20 cellular contexts compared by ENCODE assay signal in the genomic region with DNA sequence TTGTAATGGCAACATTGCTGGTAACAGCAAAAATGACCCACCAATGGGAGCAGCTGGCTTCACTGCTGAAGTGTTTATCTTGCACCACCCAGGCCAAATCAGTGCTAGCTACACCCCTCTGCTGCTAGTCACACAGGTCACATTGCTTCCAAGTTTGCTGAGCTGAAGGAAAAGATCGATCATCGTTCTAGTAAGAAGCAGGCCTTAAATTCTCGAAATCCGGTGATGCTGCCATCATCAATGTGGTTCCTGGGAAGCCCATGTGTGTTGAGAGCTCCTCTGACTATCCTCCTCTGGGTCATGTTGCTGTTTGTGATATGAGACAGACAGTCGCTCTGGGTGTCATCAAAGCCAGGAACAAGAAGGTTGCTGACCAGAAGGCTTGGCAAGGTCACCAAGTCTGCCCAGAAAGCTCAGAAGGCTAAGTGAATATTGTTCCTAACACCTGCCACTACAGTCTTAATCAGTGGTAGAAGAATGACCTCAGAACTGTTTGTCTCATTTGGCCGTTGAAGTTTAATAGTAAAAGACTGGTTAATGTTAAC. TPM values are rescaled to one million over a fixed set of nuclear protein-coding genes. Genes with fewer than 3 reads are reported as not detected.
"Had no signal": no experiment of that assay in that cellular context is flagged by ENCODE, and none has a peak within 500 bp of the region (broad histone marks: within the 10 kb centered on the region; RNA-seq: fewer than 3 reads in every experiment).

No MANE protein-coding gene starts in this region.

- H3K4me1 ChIP-seq: gastrocnemius medialis, upper lobe of left lung, vagina had no signal

- H3K27me3 ChIP-seq: gastrocnemius medialis, right atrium auricular region, stomach, upper lobe of left lung, vagina had no signal

- ATAC-seq: esophagus mucosa, gastrocnemius medialis, heart right ventricle, mucosa of descending colon had no signal

- H3K4me3 ChIP-seq: gastrocnemius medialis, heart right ventricle, mucosa of descending colon, right atrium auricular region, stomach, upper lobe of left lung, vagina had no signal

- H3K9me3 ChIP-seq: gastrocnemius medialis, mucosa of descending colon, neutrophil, right atrium auricular region, stomach, upper lobe of left lung, vagina had no signal

- H3K27ac ChIP-seq: gastrocnemius medialis, heart right ventricle, neutrophil, right atrium auricular region, stomach, upper lobe of left lung, vagina had no signal

- DNase-seq: effector memory CD4-positive, alpha-beta T cell; gastrocnemius medialis; heart right ventricle; hypothalamus; kidney glomerular epithelial cell; mammary epithelial cell; mucosa of descending colon; posterior cingulate gyrus; small intestine; stimulated activated CD4-positive, alpha-beta T cell treated with anti-CD3 and anti-CD28 coated beads, Interleukin-12 subunit alpha, Interleukin-12 subunit beta, amount 100 ng/mL, for 4 hours; stimulated activated naive CD4-positive, alpha-beta T cell; stomach; upper lobe of left lung had no signal

- H3K36me3 ChIP-seq: gastrocnemius medialis, heart right ventricle, neutrophil, right atrium auricular region, stomach, upper lobe of left lung, vagina had no signal

- FAIRE-seq: endometrium, islet of Langerhans, small intestine had no signal

RNA-seq across cellular contexts. Expression of a gene that starts 21.2 kb away (rescaled TPM):
- total RNA-seq: esophagus mucosa, heart right ventricle, mammary epithelial cell, osteocyte, right atrium auricular region, vagina had no signal
- polyA plus RNA-seq: heart right ventricle, mammary epithelial cell had no signal
